ENCODE assay signal across 28 cellular contexts in the genomic region with DNA sequence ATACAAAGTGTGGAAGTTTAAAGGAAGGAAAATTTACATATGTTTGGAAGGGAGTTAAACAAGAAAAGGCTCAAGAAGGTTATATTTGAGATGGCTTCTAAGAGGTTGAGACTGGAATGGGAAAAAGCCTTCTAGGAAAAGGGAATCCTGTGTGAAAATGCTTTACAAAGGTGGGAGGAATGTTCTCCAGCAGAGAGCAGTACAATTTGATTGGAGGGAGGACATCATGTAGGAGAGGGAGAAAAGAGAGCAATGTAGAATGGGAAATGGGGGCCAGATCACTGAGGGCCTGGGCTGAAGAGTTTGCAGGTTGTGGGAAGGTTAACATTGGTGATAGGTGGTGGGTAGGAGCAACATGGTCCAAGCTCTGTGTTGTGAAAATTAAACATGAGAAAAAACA.
A peak's percentile ranks its signal among the peaks of the same experiment; 100 is the strongest.
DNase-seq lines count a peak whose midpoint lies in the region; ATAC-seq, FAIRE-seq and TF ChIP-seq lines count a peak whose summit lies in the region.
"Had no signal": no experiment of that assay in that cellular context is flagged by ENCODE, and none has a peak within 500 bp of the region (broad histone marks: within the 10 kb centered on the region; RNA-seq: fewer than 3 reads in every experiment).

No MANE protein-coding gene starts in this region.

- H4K5ac ChIP-seq in H9 (ENCODE audit: insufficient read length, low read depth, low read length) (no peak overlapping the region), H1 (ENCODE audit: insufficient read length, low read depth, low read length) (no peak overlapping the region)

- H3K4ac ChIP-seq in H9 (ENCODE audit: low read depth, low read length) (no peak overlapping the region), H1 (replicated peaks; ENCODE audit: insufficient read length, low read depth, low read length) (no peak overlapping the region)

- H3K27me3 ChIP-seq in H9 (ENCODE audit: insufficient read depth, low read length), result no peaks in the 10 kb centered on the region
- no peaks in the 10 kb centered on the region for H3K27me3 ChIP-seq in H1 (replicated peaks in 1 of 4; ENCODE audit: control insufficient read depth in 3 of 4, extremely low read depth in 1 of 4, insufficient read depth in 3 of 4, low read length in 3 of 4)
- H3K27me3 ChIP-seq in gastroesophageal sphincter, result no peaks in the 10 kb centered on the region
- H3K27me3 ChIP-seq: BE2C, BLaER1 had no signal

- H2BK20ac ChIP-seq in H9 (ENCODE audit: low read depth, low read length, poor library complexity, severe bottlenecking) (no peak overlapping the region), H1 (ENCODE audit: low read length) (no peak overlapping the region)

- H3K27ac ChIP-seq in H9 (ENCODE audit: insufficient read length, low read depth, low read length), result no peak overlapping the region
- no peak overlapping the region for H3K27ac ChIP-seq in H1 (ENCODE audit: low read depth, low read length)
- no peak overlapping the region for H3K27ac ChIP-seq in gastroesophageal sphincter
- H3K27ac ChIP-seq: BLaER1 had no signal

- H2AFZ ChIP-seq in H9 (ENCODE audit: low read length), result no peak overlapping the region
- H2AFZ ChIP-seq in H1 (ENCODE audit: low read length), result no peak overlapping the region; the same call in 1 of the 2 replicates

- H3K9me3 ChIP-seq in H9 (ENCODE audit: control insufficient read depth, low read depth, low read length) (no peaks in the 10 kb centered on the region), H1 (ENCODE audit: insufficient read depth in 2 of 2, low read depth in 1 of 2, low read length in 1 of 2) (no peaks in the 10 kb centered on the region), gastroesophageal sphincter (no peaks in the 10 kb centered on the region)
- H3K9me3 ChIP-seq: BE2C, BLaER1 had no signal

- ATAC-seq in gastroesophageal sphincter, result no peak
- ATAC-seq in HG02623 (IDR thresholded peaks at IDR 0.05; ENCODE audit: unreplicated experiment), result no peak
- ATAC-seq: GM12878 had no signal

- H3K56ac ChIP-seq in H9 (ENCODE audit: insufficient read length, low read depth, low read length), result no peak overlapping the region
- no peak overlapping the region for H3K56ac ChIP-seq in H1 (replicated peaks; ENCODE audit: insufficient read length, low read depth, low read length)

- H3K4me3 ChIP-seq in H1 (ENCODE audit: extremely low read depth in 1 of 4, insufficient read depth in 2 of 4, low read depth in 3 of 4, low read length in 4 of 4), result no peak overlapping the region
- no peak overlapping the region for H3K4me3 ChIP-seq in gastroesophageal sphincter
- H3K4me3 ChIP-seq: BLaER1, GM12878 had no signal

- no peak for TF ChIP-seq CTCF in H9 (conservative IDR thresholded peaks at IDR 0.05)
- no peak for TF ChIP-seq CTCF in H1 (IDR thresholded peaks at IDR 0.05; ENCODE audit: control extremely low read depth in 1 of 3, insufficient read depth in 1 of 3, low read depth in 1 of 3, low read length in 3 of 3)
- no peak for TF ChIP-seq CTCF in gastroesophageal sphincter (IDR thresholded peaks at IDR 0.05)

- H3K4me1 Mint-ChIP-seq in H9, result peaks cover 6% of the 10 kb centered on the region in 2 experiments
- H3K4me1 Mint-ChIP-seq: CD14-positive monocyte; CD4-positive, alpha-beta memory T cell; CD4-positive, CD25-positive, alpha-beta regulatory T cell; CD8-positive, alpha-beta memory T cell had no signal

- POLR2A ChIA-PET in H1 (lab: Charles Lee; ENCODE audit: partially characterized antibody), result no interaction called here

- H3K9me3 Mint-ChIP-seq in H9, result peaks cover 9 to 14% of the 10 kb centered on the region in 2 experiments; a peak in 4 of 5 replicates

- H2BK5ac ChIP-seq in H9 (ENCODE audit: insufficient read length, low read length) (no peak overlapping the region), H1 (ENCODE audit: low read depth, low read length) (no peak overlapping the region)

- H3K9ac ChIP-seq in H9 (ENCODE audit: extremely low read depth, insufficient read length, low read length) (no peak overlapping the region), H1 (replicated peaks in 1 of 4; ENCODE audit: extremely low read depth in 1 of 4, low read depth in 3 of 4, low read length in 3 of 4) (no peak overlapping the region)
- H3K9ac ChIP-seq: BLaER1 had no signal

- H2BK15ac ChIP-seq in H9 (ENCODE audit: low read depth, low read length), result no peak overlapping the region
- H2BK15ac ChIP-seq in H1 (ENCODE audit: low read length), result no peak overlapping the region

- H3K14ac ChIP-seq in H9 (ENCODE audit: insufficient read depth, low read length), result no peak overlapping the region
- H3K14ac ChIP-seq in H1 (ENCODE audit: insufficient read length), result no peak overlapping the region

- H3K27ac Mint-ChIP-seq in H9, result peak overlapping the region; percentile 1 to 70 (median 61); a peak in 4 of 7 replicates
- H3K27ac Mint-ChIP-seq: CD4-positive, alpha-beta memory T cell; CD4-positive, CD25-positive, alpha-beta regulatory T cell; CD8-positive, alpha-beta memory T cell had no signal

- H3K4me2 ChIP-seq in H9 (ENCODE audit: insufficient read depth, insufficient read length, low read length) (no peak overlapping the region), H1 (ENCODE audit: insufficient read depth in 1 of 2, low read depth in 2 of 2, low read length in 2 of 2) (no peak overlapping the region)
- H3K4me2 ChIP-seq: BLaER1 had no signal

- H3K4me1 ChIP-seq in H9 (ENCODE audit: insufficient read depth, low read length), result 0 out of 2 replicates have a peak, but pooled peaks cover 3% of the 10 kb centered on the region
- H3K4me1 ChIP-seq in H1 (replicated peaks in 1 of 4; ENCODE audit: control insufficient read depth in 3 of 4, insufficient read depth in 4 of 4, low read length in 3 of 4), result no peaks in the 10 kb centered on the region
- no peaks in the 10 kb centered on the region for H3K4me1 ChIP-seq in gastroesophageal sphincter
- H3K4me1 ChIP-seq: BE2C, BLaER1 had no signal

- TF ChIP-seq EP300 in H1 (IDR thresholded peaks at IDR 0.05; ENCODE audit: borderline replicate concordance in 1 of 2, low read depth in 2 of 2, low read length in 2 of 2) (no peak), gastroesophageal sphincter (IDR thresholded peaks at IDR 0.05) (no peak)

- no peak overlapping the region for H3K23ac ChIP-seq in H9 (ENCODE audit: insufficient read length, low read depth, low read length)
- no peak overlapping the region for H3K23ac ChIP-seq in H1 (ENCODE audit: insufficient read length)

- H4K91ac ChIP-seq in H9 (ENCODE audit: insufficient read length, low read depth, low read length) (no peak overlapping the region), H1 (replicated peaks; ENCODE audit: insufficient read length, low read length) (no peak overlapping the region)

- peak; percentile 50 for FAIRE-seq in H1 (lab: Jason Lieb, UNC)
- FAIRE-seq: A204.1, GM12878, GM12892, GM18507 had no signal

- TF ChIP-seq POLR2A in H1 (IDR thresholded peaks at IDR 0.05; ENCODE audit: control extremely low read depth in 1 of 2, low read depth in 2 of 2, low read length in 2 of 2) (no peak), gastroesophageal sphincter (IDR thresholded peaks at IDR 0.05) (no peak)

- DNase-seq in H9 (no peak), H1 (ENCODE audit: low read depth in 1 of 2, low spot score in 2 of 2) (no peak), iPS DF 19.7 (ENCODE audit: low read depth, low spot score) (peak; percentile 9), hepatic stellate cell (ENCODE audit: low spot score) (no peak)
- DNase-seq in stimulated activated CD8-positive, alpha-beta memory T cell treated with anti-CD3 and anti-CD28 coated beads, Interleukin-4, amount 100 ng/mL, for 48 hours, result no peak
- DNase-seq: 8988T; ACHN; BE2C; C1 segment of cervical spinal cord; CD4-positive, alpha-beta memory T cell; CD4-positive, CD25-positive, alpha-beta regulatory T cell; CD8-positive, alpha-beta memory T cell; COR-L47; DMS 273 treated with DMSO at 0.1 percent for 48 hours; DMS153; DMS53; DMS79; DND-41; EL; GDM1 had no signal

- H3K23me2 ChIP-seq in H9 (ENCODE audit: insufficient read length, low read depth, low read length, poor library complexity, severe bottlenecking), result no peaks in the 10 kb centered on the region
- H3K23me2 ChIP-seq in H1 (ENCODE audit: low read depth, low read length), result no peaks in the 10 kb centered on the region

- H3K79me1 ChIP-seq in H9 (ENCODE audit: insufficient read depth, low read depth, low read length, poor library complexity, severe bottlenecking), result no peaks in the 10 kb centered on the region
- no peaks in the 10 kb centered on the region for H3K79me1 ChIP-seq in H1 (ENCODE audit: low read depth, low read length)

- H2BK12ac ChIP-seq in H9 (ENCODE audit: insufficient read length, low read depth, low read length) (no peak overlapping the region), H1 (ENCODE audit: low read depth, low read length) (no peak overlapping the region)

- H3K27me3 Mint-ChIP-seq in H9 (ENCODE audit: low read depth), result no peaks in the 10 kb centered on the region
- H3K27me3 Mint-ChIP-seq: CD4-positive, alpha-beta memory T cell; CD4-positive, CD25-positive, alpha-beta regulatory T cell had no signal

- H3K4me3 Mint-ChIP-seq in H9, result no peak overlapping the region
- H3K4me3 Mint-ChIP-seq: CD14-positive monocyte; CD4-positive, alpha-beta memory T cell; CD4-positive, CD25-positive, alpha-beta regulatory T cell; CD8-positive, alpha-beta memory T cell had no signal

- no peak overlapping the region for H2BK120ac ChIP-seq in H9 (ENCODE audit: low read depth, low read length, poor library complexity, severe bottlenecking)
- H2BK120ac ChIP-seq in H1 (replicated peaks; ENCODE audit: low read depth, low read length), result no peak overlapping the region

- peaks cover 0 to 4% (median 0%) of the 10 kb centered on the region in 3 experiments; a peak in 1 of 7 replicates for H3K36me3 Mint-ChIP-seq in H9 (ENCODE audit: insufficient read depth in 1 of 3, low read depth in 3 of 3)
- H3K36me3 Mint-ChIP-seq: CD14-positive monocyte; CD4-positive, alpha-beta memory T cell; CD4-positive, CD25-positive, alpha-beta regulatory T cell; CD8-positive, alpha-beta memory T cell had no signal

- TF ChIP-seq RAD21 in H1 (IDR thresholded peaks at IDR 0.05 in 1 of 2, conservative IDR thresholded peaks at IDR 0.05 in 1 of 2; ENCODE audit: low read depth in 2 of 2, low read length in 2 of 2), result no peak

- CTCF ChIA-PET in H1 (lab: Charles Lee; ENCODE audit: partially characterized antibody), result interaction anchor here (0.8 to 1.0 kb wide), 3 partner anchors 81 to 211 kb away, joined by 3 read pairs; no protein-coding TSS in a partner anchor

- no peak overlapping the region for H3K18ac ChIP-seq in H9 (ENCODE audit: insufficient read length, low read depth, low read length)
- H3K18ac ChIP-seq in H1 (ENCODE audit: extremely low read depth, low read length), result no peak overlapping the region

- H3K79me2 ChIP-seq in H9 (ENCODE audit: insufficient read depth, low read length) (no peaks in the 10 kb centered on the region), H1 (ENCODE audit: control insufficient read depth in 1 of 2, insufficient read depth in 2 of 2, low read length in 2 of 2) (no peaks in the 10 kb centered on the region)

- H2AK5ac ChIP-seq in H9 (ENCODE audit: insufficient read length, low read length), result no peak overlapping the region
- no peak overlapping the region for H2AK5ac ChIP-seq in H1 (ENCODE audit: low read depth, low read length)

- H4K20me1 ChIP-seq in H9 (ENCODE audit: control insufficient read depth, insufficient read depth, insufficient read length) (no peaks in the 10 kb centered on the region), H1 (replicated peaks in 1 of 2; ENCODE audit: control insufficient read depth in 1 of 2, insufficient read depth in 2 of 2, low read length in 2 of 2) (no peaks in the 10 kb centered on the region)
- H4K20me1 ChIP-seq: BLaER1 had no signal

- H3T11ph ChIP-seq in H9 (ENCODE audit: low read length), result no peak overlapping the region

- H4K8ac ChIP-seq in H9 (replicated peaks; ENCODE audit: insufficient read length, low read depth, low read length), result no peak overlapping the region
- no peak overlapping the region for H4K8ac ChIP-seq in H1 (ENCODE audit: extremely low read depth, insufficient read depth, low read length)

- H3K36me3 ChIP-seq in H1 (ENCODE audit: control insufficient read depth in 2 of 4, insufficient read depth in 4 of 4, low read length in 3 of 4) (no peaks in the 10 kb centered on the region; a peak in 1 of 8 replicates), gastroesophageal sphincter (no peaks in the 10 kb centered on the region)
- H3K36me3 ChIP-seq: BE2C, BLaER1 had no signal
